In the genomic region with DNA sequence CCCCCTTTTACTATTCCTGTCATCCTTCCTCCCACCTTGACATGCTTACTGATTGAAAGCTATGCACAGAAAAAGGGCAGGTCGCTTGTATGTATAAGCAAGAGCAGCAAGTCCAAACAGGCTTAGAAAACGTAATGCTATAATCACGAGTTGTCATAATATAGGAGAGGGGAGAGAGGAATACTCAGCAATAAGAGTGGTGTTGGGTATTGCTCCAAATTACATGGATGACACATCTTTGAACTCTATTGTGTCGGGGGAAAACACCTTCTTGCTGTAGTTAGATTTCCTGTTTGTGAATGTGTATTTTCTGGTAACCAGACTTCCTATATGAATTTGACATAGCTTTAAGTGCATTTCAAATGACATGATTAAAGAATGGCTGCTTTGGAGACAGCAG, we compare ENCODE assay signal across 12 cellular contexts. TPM values are rescaled to one million over a fixed set of nuclear protein-coding genes. Genes with fewer than 3 reads are reported as not detected.
A peak's percentile ranks its signal among the peaks of the same experiment; 100 is the strongest.
DNase-seq lines count a peak whose midpoint lies in the region; ATAC-seq and TF ChIP-seq lines count a peak whose summit lies in the region.
"Had no signal": no experiment of that assay in that cellular context is flagged by ENCODE, and none has a peak within 500 bp of the region (broad histone marks: within the 10 kb centered on the region; RNA-seq: fewer than 3 reads in every experiment).

No MANE protein-coding gene starts in this region.

- peaks cover 15% of the 10 kb centered on the region for H3K9me3 Mint-ChIP-seq in MCF 10A (ENCODE audit: unreplicated experiment)
- H3K9me3 Mint-ChIP-seq in activated CD4-positive, alpha-beta T cell treated with anti-CD3 and anti-CD28 coated beads, Interleukin-2, amount 10 ng/mL, durations not matched to agents 24 days and 14 days = peaks cover 13% of the 10 kb centered on the region
- H3K9me3 Mint-ChIP-seq: T-helper 2 cell treated with Interferon-gamma antibody and Interleukin-4, amounts not matched to agents 5 μg/mL and 100 μg/mL, for 36 hours had no signal

- no peak for TF ChIP-seq POLR2A in breast epithelium (IDR thresholded peaks at IDR 0.05)

- peak overlapping the region; percentile 15 for H3K4me3 Mint-ChIP-seq in MCF 10A (ENCODE audit: unreplicated experiment)
- no peak overlapping the region for H3K4me3 Mint-ChIP-seq in activated CD4-positive, alpha-beta T cell treated with anti-CD3 and anti-CD28 coated beads, Interleukin-2, amount 10 ng/mL, durations not matched to agents 24 days and 14 days
- H3K4me3 Mint-ChIP-seq: T-helper 2 cell treated with Interferon-gamma antibody and Interleukin-4, amounts not matched to agents 5 μg/mL and 100 μg/mL, for 36 hours had no signal

- H3K79me2 ChIP-seq in OCI-LY3 (ENCODE audit: low read length) = peaks cover 97% of the 10 kb centered on the region

- DNase-seq in MCF 10A (ENCODE audit: unreplicated experiment) (peak; percentile 85), breast epithelium (ENCODE audit: low spot score in 2 of 2) (no peak), NCI-H146 treated with DMSO at 0.1 percent for 48 hours (lab: John Stamatoyannopoulos, UW; ENCODE audit: unreplicated experiment) (no peak), COR-L47 (lab: John Stamatoyannopoulos, UW) (no peak)
- no peak for DNase-seq in activated CD4-positive, alpha-beta T cell treated with anti-CD3 and anti-CD28 coated beads, Interleukin-2, amount 10 ng/mL, durations not matched to agents 24 days and 14 days
- DNase-seq: activated gamma-delta T cell treated with Interleukin-2 at 50 U/mL for 16 hours, dorsolateral prefrontal cortex, NCI-H510A had no signal

- H4K20me1 ChIP-seq in OCI-LY3 (ENCODE audit: insufficient read depth, low read length) = peaks cover 22% of the 10 kb centered on the region

- H2AFZ ChIP-seq in OCI-LY3 (ENCODE audit: low read depth, low read length) = no peak overlapping the region

- peak overlapping the region; percentile 82 for H3K27ac Mint-ChIP-seq in MCF 10A (ENCODE audit: low read depth, unreplicated experiment)
- no peak overlapping the region for H3K27ac Mint-ChIP-seq in activated CD4-positive, alpha-beta T cell treated with anti-CD3 and anti-CD28 coated beads, Interleukin-2, amount 10 ng/mL, durations not matched to agents 24 days and 14 days
- H3K27ac Mint-ChIP-seq: T-helper 2 cell treated with Interferon-gamma antibody and Interleukin-4, amounts not matched to agents 5 μg/mL and 100 μg/mL, for 36 hours had no signal

- BruUV-seq in MCF 10A (replicated peaks; lab: Mats Ljungman, UMichigan) = no TSS peak

- 76% methylated on average over 4 of the region's 4 CpGs for WGBS in urinary bladder

- no peak overlapping the region for H3K9ac ChIP-seq in OCI-LY3 (ENCODE audit: low read length)

- H3K27me3 Mint-ChIP-seq in MCF 10A (ENCODE audit: insufficient read depth, unreplicated experiment) = no peaks in the 10 kb centered on the region
- H3K27me3 Mint-ChIP-seq in activated CD4-positive, alpha-beta T cell treated with anti-CD3 and anti-CD28 coated beads, Interleukin-2, amount 10 ng/mL, durations not matched to agents 24 days and 14 days = peaks cover 38% of the 10 kb centered on the region

- CTCF ChIA-PET in MCF 10A (lab: Yijun Ruan, JAX) = interaction anchor here (0.7 to 2.4 kb wide), 6 partner anchors 10 to 1001 kb away, joined by 3 to 6 read pairs (median 3); no protein-coding TSS in a partner anchor

- H3K9me3 ChIP-seq in breast epithelium = no peaks in the 10 kb centered on the region
- no peaks in the 10 kb centered on the region for H3K9me3 ChIP-seq in OCI-LY3 (ENCODE audit: insufficient read depth, low read length)

- no peak overlapping the region for H3K4me3 ChIP-seq in breast epithelium
- H3K4me3 ChIP-seq in OCI-LY3 (ENCODE audit: low read length) = peak overlapping the region; percentile 39
- no peak overlapping the region for H3K4me3 ChIP-seq in urinary bladder (ENCODE audit: low read depth, low read length)
- H3K4me3 ChIP-seq: dorsolateral prefrontal cortex had no signal

- peaks cover 51% of the 10 kb centered on the region for H3K4me1 Mint-ChIP-seq in MCF 10A (ENCODE audit: insufficient read depth, unreplicated experiment)
- peaks cover 7% of the 10 kb centered on the region for H3K4me1 Mint-ChIP-seq in activated CD4-positive, alpha-beta T cell treated with anti-CD3 and anti-CD28 coated beads, Interleukin-2, amount 10 ng/mL, durations not matched to agents 24 days and 14 days

- no peaks in the 10 kb centered on the region for H3K27me3 ChIP-seq in breast epithelium
- H3K27me3 ChIP-seq in OCI-LY3 (ENCODE audit: low read depth, low read length) = peaks cover 5% of the 10 kb centered on the region
- H3K27me3 ChIP-seq: dorsolateral prefrontal cortex had no signal

- TF ChIP-seq CTCF in MCF 10A (IDR thresholded peaks at IDR 0.05; ENCODE audit: unreplicated experiment) (no peak), breast epithelium (IDR thresholded peaks at IDR 0.05) (no peak), OCI-LY3 (IDR thresholded peaks at IDR 0.05; ENCODE audit: low read depth, low read length) (no peak)

- H3K36me3 Mint-ChIP-seq in MCF 10A (ENCODE audit: insufficient read depth, unreplicated experiment) = peaks cover 13% of the 10 kb centered on the region
- no peaks in the 10 kb centered on the region for H3K36me3 Mint-ChIP-seq in activated CD4-positive, alpha-beta T cell treated with anti-CD3 and anti-CD28 coated beads, Interleukin-2, amount 10 ng/mL, durations not matched to agents 24 days and 14 days (ENCODE audit: low read depth)

- peak overlapping the region; percentile 68 for H3K4me2 ChIP-seq in OCI-LY3 (ENCODE audit: low read length)

- H3K4me1 ChIP-seq in breast epithelium (no peaks in the 10 kb centered on the region), OCI-LY3 (ENCODE audit: low read length) (peaks cover 62% of the 10 kb centered on the region), urinary bladder (ENCODE audit: insufficient read depth) (no peaks in the 10 kb centered on the region)

- intact Hi-C loops in MCF 10A (cut with micrococcal nuclease) = no loop called here
- intact Hi-C loops in breast epithelium (cut with DNase I; ENCODE audit: low total_unique reads) = no loop called here
- intact Hi-C loops in activated CD4-positive, alpha-beta T cell treated with anti-CD3 and anti-CD28 coated beads, Interleukin-2, amount 10 ng/mL, durations not matched to agents 24 days and 14 days (cut with micrococcal nuclease) = loop anchor here (10.0 kb wide), 2 partner anchors 155 to 425 kb away; a partner anchor contains a TSS

- POLR2A ChIA-PET in MCF 10A (lab: Yijun Ruan, JAX) = interaction anchor here (0.6 to 12.1 kb wide), 19 partner anchors 8 to 468 kb away, joined by 3 to 362 read pairs (median 5); a partner anchor contains a TSS

- no peaks in the 10 kb centered on the region for H3K36me3 ChIP-seq in breast epithelium
- peaks cover 8% of the 10 kb centered on the region for H3K36me3 ChIP-seq in OCI-LY3 (replicated peaks; ENCODE audit: low read depth, low read length)
- H3K36me3 ChIP-seq in urinary bladder (ENCODE audit: insufficient read depth) = no peaks in the 10 kb centered on the region

- peak; percentile 74 for ATAC-seq in HG02885 (IDR thresholded peaks at IDR 0.05; ENCODE audit: poor library complexity, unreplicated experiment)

- no peak overlapping the region for H3K27ac ChIP-seq in breast epithelium
- peak overlapping the region; percentile 20 for H3K27ac ChIP-seq in OCI-LY3 (ENCODE audit: low read length)
- peak overlapping the region; percentile 5 for H3K27ac ChIP-seq in urinary bladder (ENCODE audit: low read depth)

RNA-seq across cellular contexts. Expression of a gene that starts 7.5 kb away (rescaled TPM):
- total RNA-seq in MCF 10A (2022) (129 and 154 TPM in 2 replicates), breast epithelium (10 to 100 TPM; 25.8 to 85.6 (median 40.6) TPM), urinary bladder (24.3 TPM)
- polyA plus RNA-seq in urinary bladder = 8.0 TPM
- total RNA-seq in activated CD4-positive, alpha-beta T cell treated with anti-CD3 and anti-CD28 coated beads, Interleukin-2, amount 10 ng/mL, durations not matched to agents 24 days and 14 days = 2.2 and 2.3 TPM in 2 replicates

Comparison
In these comparisons a context has a peak if more than half of its experiments do, and no peak if none do; other contexts are left out.
1. H3K27ac ChIP-seq: peak in OCI-LY3 (single experiment) and urinary bladder (single experiment); none in breast epithelium (0 of 2).